In the genomic region with DNA sequence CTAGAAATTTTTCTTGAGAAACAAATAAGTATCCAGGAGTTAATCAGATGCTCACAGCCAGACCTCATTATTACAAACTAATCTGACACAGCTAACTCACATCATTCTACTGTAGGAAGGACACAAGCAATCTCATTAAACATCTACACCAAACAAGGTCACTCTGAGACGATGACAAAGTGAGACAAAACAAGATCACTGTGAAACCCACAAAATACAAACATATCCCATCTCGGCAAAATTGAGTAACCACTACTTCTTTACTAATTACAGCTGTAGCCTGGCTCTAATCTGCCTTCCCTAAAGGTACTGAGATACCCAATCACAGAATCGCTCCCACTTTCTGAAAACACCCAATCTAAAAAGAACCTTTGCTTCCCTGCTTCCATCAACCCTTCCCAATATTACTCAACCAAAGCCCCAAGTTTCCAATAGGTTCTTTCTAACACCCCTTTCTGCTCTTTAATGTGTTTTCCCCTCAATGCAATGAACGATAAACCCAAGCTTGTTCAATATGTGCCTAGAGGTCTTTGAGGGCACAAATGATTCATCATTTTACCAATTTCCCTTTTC, we compare ENCODE assay signal across 13 cellular contexts. TPM values are rescaled to one million over a fixed set of nuclear protein-coding genes. Genes with fewer than 3 reads are reported as not detected.
DNase-seq lines count a peak whose midpoint lies in the region; ATAC-seq lines count a peak whose summit lies in the region.
"Had no signal": no experiment of that assay in that cellular context is flagged by ENCODE, and none has a peak within 500 bp of the region (broad histone marks: within the 10 kb centered on the region; RNA-seq: fewer than 3 reads in every experiment).

No MANE protein-coding gene starts in this region.

- ATAC-seq in HG02610 (IDR thresholded peaks at IDR 0.05; ENCODE audit: unreplicated experiment) (peak; percentile 49), HG03575 (IDR thresholded peaks at IDR 0.05; ENCODE audit: extremely low read depth, insufficient number of reproducible peaks, low FRiP score, unreplicated experiment) (peak; percentile 24), esophagus mucosa (no peak)
- peak; percentile 65 for ATAC-seq in stimulated activated effector memory CD8-positive, alpha-beta T cell treated with anti-CD3 and anti-CD28 coated beads, Interleukin-12 subunit alpha, Interleukin-12 subunit beta, amount 100 ng/mL, for 72 hours
- ATAC-seq: sciatic nerve had no signal

- peaks cover 7% of the 10 kb centered on the region for H3K36me3 Mint-ChIP-seq in activated CD4-positive, alpha-beta T cell treated with anti-CD3 and anti-CD28 coated beads, Interleukin-2, amount 10 ng/mL, durations not matched to agents 7 days and 5 days (ENCODE audit: low read depth)
- peaks cover 36% of the 10 kb centered on the region for H3K36me3 Mint-ChIP-seq in stimulated activated effector memory CD8-positive, alpha-beta T cell treated with anti-CD3 and anti-CD28 coated beads, Interleukin-12 subunit alpha, Interleukin-12 subunit beta, amount 100 ng/mL, for 72 hours

- H3K4me3 Mint-ChIP-seq in activated CD4-positive, alpha-beta T cell treated with anti-CD3 and anti-CD28 coated beads, Interleukin-2, amount 10 ng/mL, durations not matched to agents 7 days and 5 days = no peak overlapping the region
- H3K4me3 Mint-ChIP-seq in stimulated activated effector memory CD8-positive, alpha-beta T cell treated with anti-CD3 and anti-CD28 coated beads, Interleukin-12 subunit alpha, Interleukin-12 subunit beta, amount 100 ng/mL, for 72 hours = peak overlapping the region; percentile 59

- H3K27ac Mint-ChIP-seq in activated CD4-positive, alpha-beta T cell treated with anti-CD3 and anti-CD28 coated beads, Interleukin-2, amount 10 ng/mL, durations not matched to agents 7 days and 5 days = peak overlapping the region; percentile 15
- peak overlapping the region; percentile 84 for H3K27ac Mint-ChIP-seq in stimulated activated effector memory CD8-positive, alpha-beta T cell treated with anti-CD3 and anti-CD28 coated beads, Interleukin-12 subunit alpha, Interleukin-12 subunit beta, amount 100 ng/mL, for 72 hours

- CTCF ChIA-PET in activated CD4-positive, alpha-beta T cell treated with anti-CD3 and anti-CD28 coated beads, Interleukin-2, amount 10 ng/mL, durations not matched to agents 7 days and 5 days (lab: Charles Lee) = interaction anchor here (0.6 to 1.2 kb wide), 3 partner anchors 12 to 299 kb away, joined by 3 to 10 read pairs (median 4); a partner anchor contains a TSS

- peaks cover 57% of the 10 kb centered on the region for H3K4me1 Mint-ChIP-seq in activated CD4-positive, alpha-beta T cell treated with anti-CD3 and anti-CD28 coated beads, Interleukin-2, amount 10 ng/mL, durations not matched to agents 7 days and 5 days
- peaks cover 77% of the 10 kb centered on the region for H3K4me1 Mint-ChIP-seq in stimulated activated effector memory CD8-positive, alpha-beta T cell treated with anti-CD3 and anti-CD28 coated beads, Interleukin-12 subunit alpha, Interleukin-12 subunit beta, amount 100 ng/mL, for 72 hours

- H3K27me3 Mint-ChIP-seq in activated CD4-positive, alpha-beta T cell treated with anti-CD3 and anti-CD28 coated beads, Interleukin-2, amount 10 ng/mL, durations not matched to agents 7 days and 5 days = no peaks in the 10 kb centered on the region

- no peaks in the 10 kb centered on the region for H3K9me3 Mint-ChIP-seq in activated CD4-positive, alpha-beta T cell treated with anti-CD3 and anti-CD28 coated beads, Interleukin-2, amount 10 ng/mL, durations not matched to agents 7 days and 5 days
- H3K9me3 Mint-ChIP-seq in stimulated activated effector memory CD8-positive, alpha-beta T cell treated with anti-CD3 and anti-CD28 coated beads, Interleukin-12 subunit alpha, Interleukin-12 subunit beta, amount 100 ng/mL, for 72 hours = no peaks in the 10 kb centered on the region

- no peak for DNase-seq in activated CD4-positive, alpha-beta T cell treated with anti-CD3 and anti-CD28 coated beads, Interleukin-2, amount 10 ng/mL, durations not matched to agents 7 days and 5 days
- DNase-seq in activated CD4-positive, alpha-beta T cell treated with anti-CD3 and anti-CD28 coated beads, Interleukin-2, amount 50 U/mL, for 48 hours = no peak
- DNase-seq in stimulated activated effector memory CD8-positive, alpha-beta T cell treated with anti-CD3 and anti-CD28 coated beads, Interleukin-12 subunit alpha, Interleukin-12 subunit beta, amount 100 ng/mL, for 72 hours (ENCODE audit: low spot score in 2 of 2) = peak in 1 of 2 donors; percentile 69
- no peak for DNase-seq in inferior parietal cortex (ENCODE audit: extremely low spot score)
- DNase-seq in NCI-H1930 (lab: John Stamatoyannopoulos, UW) = no peak
- DNase-seq: ACHN, kidney, RPMI8226, stomach had no signal

- POLR2A ChIA-PET in activated CD4-positive, alpha-beta T cell treated with anti-CD3 and anti-CD28 coated beads, Interleukin-2, amount 10 ng/mL, durations not matched to agents 7 days and 5 days (lab: Charles Lee) = no interaction called here

RNA-seq across cellular contexts. Expression of a gene that starts 26.9 kb away (rescaled TPM):
- total RNA-seq in activated CD4-positive, alpha-beta T cell treated with anti-CD3 and anti-CD28 coated beads, Interleukin-2, amount 10 ng/mL, durations not matched to agents 7 days and 5 days = 10 to 100 TPM; 18.9 to 21.8 TPM
- 56.8 TPM for total RNA-seq in esophagus mucosa
